ENCODE assay signal across 7 cellular contexts in genomic region chr17:1453694-1454093, GRCh38. TPM values are rescaled to one million over a fixed set of nuclear protein-coding genes. Genes with fewer than 3 reads are reported as not detected.
DNase-seq lines count a peak whose midpoint lies in the region; TF ChIP-seq lines count a peak whose summit lies in the region.
"Not testable (repeated sequence)": the region's sequence is repeated elsewhere in the genome, so short reads cannot be mapped to it uniquely, and the experiment has no call there.

No MANE protein-coding gene starts in this region.

- not testable (repeated sequence) for H3K27me3 ChIP-seq in GM23248 (replicated peaks; ENCODE audit: insufficient read depth); endodermal cell (ENCODE audit: control insufficient read depth, insufficient read depth, low read length, poor library complexity, severe bottlenecking); liver (ENCODE audit: control insufficient read depth in 4 of 4, insufficient read depth in 4 of 4, low read length in 3 of 4)

- H4K20me1 ChIP-seq in GM23248 (ENCODE audit: insufficient read depth): peaks cover 28% of the 10 kb centered on the region

- not testable (repeated sequence) for H3K4me3 ChIP-seq in GM23248; liver (ENCODE audit: low read depth in 1 of 3, low read length in 3 of 3)
- peak overlapping the region; percentile 43 for H3K4me3 ChIP-seq in endodermal cell (ENCODE audit: low read length)

- CTCF ChIA-PET in activated naive CD4-positive, alpha-beta T cell treated with anti-CD3 and anti-CD28 coated beads for 36 hours (lab: Charles Lee): interaction anchor here (0.7 to 1.9 kb wide), 3 partner anchors 10 to 88 kb away, joined by 4 to 5 read pairs (median 4); no protein-coding TSS in a partner anchor

- in situ Hi-C loops in GM23248 (cut with MboI): not testable (repeated sequence)

- not testable (repeated sequence) for H3K36me3 ChIP-seq in GM23248 (ENCODE audit: low read depth); liver (ENCODE audit: control insufficient read depth in 4 of 4, insufficient read depth in 3 of 4, low read depth in 1 of 4, low read length in 3 of 4)
- H3K36me3 ChIP-seq in endodermal cell (ENCODE audit: control insufficient read depth, insufficient read depth, low read length): peaks cover 42% of the 10 kb centered on the region

- not testable (repeated sequence) for H3K27me3 Mint-ChIP-seq in activated naive CD4-positive, alpha-beta T cell treated with anti-CD3 and anti-CD28 coated beads for 36 hours (ENCODE audit: low read depth); endodermal cell (ENCODE audit: insufficient read depth); neural crest cell (ENCODE audit: low read depth); stimulated activated naive CD8-positive, alpha-beta T cell treated with anti-CD3 and anti-CD28 coated beads, Interleukin-15, Interleukin-2, amounts not matched to agents 100 ng/mL and 50 ng/mL, for 24 hours

- not testable (repeated sequence) for H3K9me3 ChIP-seq in GM23248 (ENCODE audit: low read depth); endodermal cell (ENCODE audit: control insufficient read depth, low read length); liver (ENCODE audit: control insufficient read depth in 4 of 4, low read length in 3 of 4)

- H3K27ac Mint-ChIP-seq in activated naive CD4-positive, alpha-beta T cell treated with anti-CD3 and anti-CD28 coated beads for 36 hours; endodermal cell; neural crest cell (ENCODE audit: unreplicated experiment): not testable (repeated sequence)
- peak overlapping the region; percentile 55 for H3K27ac Mint-ChIP-seq in stimulated activated naive CD8-positive, alpha-beta T cell treated with anti-CD3 and anti-CD28 coated beads, Interleukin-15, Interleukin-2, amounts not matched to agents 100 ng/mL and 50 ng/mL, for 24 hours

- peak in 1 of 2 donors; percentile 20 for TF ChIP-seq RAD21 in liver (IDR thresholded peaks at IDR 0.05)

- H3K4me2 ChIP-seq in GM23248 (ENCODE audit: unreplicated experiment): peak overlapping the region; percentile 81

- H3F3A ChIP-seq in GM23248 (ENCODE audit: insufficient read depth): peaks cover 29% of the 10 kb centered on the region

- H3K4me3 Mint-ChIP-seq in activated naive CD4-positive, alpha-beta T cell treated with anti-CD3 and anti-CD28 coated beads for 36 hours: peak overlapping the region; percentile 15
- not testable (repeated sequence) for H3K4me3 Mint-ChIP-seq in endodermal cell
- H3K4me3 Mint-ChIP-seq in neural crest cell: peak overlapping the region; percentile 72
- peak overlapping the region; percentile 30 for H3K4me3 Mint-ChIP-seq in stimulated activated naive CD8-positive, alpha-beta T cell treated with anti-CD3 and anti-CD28 coated beads, Interleukin-15, Interleukin-2, amounts not matched to agents 100 ng/mL and 50 ng/mL, for 24 hours

- 92 to 93% methylated on average over 11 of the region's 11 CpGs for whole genome bisulfite sequencing in GM23248 (ENCODE audit: low coverage in 1 of 2, low lambda C conversion rate in 2 of 2, missing lambda C conversion rate in 2 of 2), 2 experiments
- 94% methylated on average over 10 to 11 of the region's 11 CpGs for WGBS in endodermal cell (ENCODE audit: insufficient coverage in 1 of 2, insufficient read length in 1 of 2), 2 experiments
- 65% methylated on average over 11 of the region's 11 CpGs for WGBS in liver

- H3K4me1 Mint-ChIP-seq in activated naive CD4-positive, alpha-beta T cell treated with anti-CD3 and anti-CD28 coated beads for 36 hours (ENCODE audit: low read depth): peaks cover 55% of the 10 kb centered on the region
- H3K4me1 Mint-ChIP-seq in endodermal cell (peaks cover 11% of the 10 kb centered on the region), neural crest cell (peaks cover 43% of the 10 kb centered on the region)
- H3K4me1 Mint-ChIP-seq in stimulated activated naive CD8-positive, alpha-beta T cell treated with anti-CD3 and anti-CD28 coated beads, Interleukin-15, Interleukin-2, amounts not matched to agents 100 ng/mL and 50 ng/mL, for 24 hours (ENCODE audit: low read depth): peaks cover 47% of the 10 kb centered on the region

- intact Hi-C loops in activated naive CD4-positive, alpha-beta T cell treated with anti-CD3 and anti-CD28 coated beads for 36 hours (cut with micrococcal nuclease): not testable (repeated sequence)

- H3K9ac ChIP-seq in GM23248: 0 out of 2 replicates have a peak overlapping the region, but pooled peaks have one; percentile 98
- not testable (repeated sequence) for H3K9ac ChIP-seq in endodermal cell (ENCODE audit: extremely low read depth, low read length, poor library complexity, severe bottlenecking); liver (ENCODE audit: low read depth in 1 of 2, low read length in 2 of 2)

- H3K9me2 ChIP-seq in GM23248 (ENCODE audit: insufficient read depth): not testable (repeated sequence)

- H3K9me3 Mint-ChIP-seq in activated naive CD4-positive, alpha-beta T cell treated with anti-CD3 and anti-CD28 coated beads for 36 hours; endodermal cell; neural crest cell; stimulated activated naive CD8-positive, alpha-beta T cell treated with anti-CD3 and anti-CD28 coated beads, Interleukin-15, Interleukin-2, amounts not matched to agents 100 ng/mL and 50 ng/mL, for 24 hours: not testable (repeated sequence)

- peaks cover 18% of the 10 kb centered on the region; the same call in 1 of the 2 replicates for H3K4me1 ChIP-seq in GM23248 (ENCODE audit: insufficient read depth)
- H3K4me1 ChIP-seq in endodermal cell (ENCODE audit: control insufficient read depth, insufficient read depth, low read length): not testable (repeated sequence)
- peaks cover 4 to 29% (median 19%) of the 10 kb centered on the region in 4 donors for H3K4me1 ChIP-seq in liver (ENCODE audit: control insufficient read depth in 4 of 4, insufficient read depth in 4 of 4, low read length in 3 of 4)

- H3K36me3 Mint-ChIP-seq in activated naive CD4-positive, alpha-beta T cell treated with anti-CD3 and anti-CD28 coated beads for 36 hours (ENCODE audit: low read depth): peaks cover 14% of the 10 kb centered on the region
- H3K36me3 Mint-ChIP-seq in endodermal cell (ENCODE audit: low read depth): peaks cover 33% of the 10 kb centered on the region
- not testable (repeated sequence) for H3K36me3 Mint-ChIP-seq in neural crest cell (ENCODE audit: low read depth)
- peaks cover 34% of the 10 kb centered on the region for H3K36me3 Mint-ChIP-seq in stimulated activated naive CD8-positive, alpha-beta T cell treated with anti-CD3 and anti-CD28 coated beads, Interleukin-15, Interleukin-2, amounts not matched to agents 100 ng/mL and 50 ng/mL, for 24 hours (ENCODE audit: low read depth)

- not testable (repeated sequence) for H2AFZ ChIP-seq in GM23248

- DNase-seq in GM23248; activated naive CD4-positive, alpha-beta T cell treated with anti-CD3 and anti-CD28 coated beads for 36 hours; endodermal cell; neural crest cell (ENCODE audit: low read depth, low spot score): not testable (repeated sequence)

- H3K79me2 ChIP-seq in GM23248 (ENCODE audit: insufficient read depth): peaks cover 73% of the 10 kb centered on the region

- not testable (repeated sequence) for TF ChIP-seq CTCF in VCaP (conservative IDR thresholded peaks at IDR 0.05); endodermal cell (conservative IDR thresholded peaks at IDR 0.05); liver (IDR thresholded peaks at IDR 0.05; ENCODE audit: low read depth, low read length, missing input control); neural crest cell (conservative IDR thresholded peaks at IDR 0.05)

- H3K27ac ChIP-seq in GM23248; endodermal cell (ENCODE audit: low read depth, low read length); liver (ENCODE audit: low read depth in 1 of 2, low read length in 2 of 2): not testable (repeated sequence)
- H3K27ac ChIP-seq in VCaP: peak overlapping the region; percentile 96

TF ChIP-seq in liver, 16 proteins besides CTCF, POLR2A, EP300 and RAD21:
- TF ChIP-seq SP1 (IDR thresholded peaks at IDR 0.05): peak; percentile 11
- peak; percentile 15 to 21 for TF ChIP-seq RXRA (IDR thresholded peaks at IDR 0.05)
- peak in 1 of 2 donors; percentile 22 for TF ChIP-seq HNF4A (conservative IDR thresholded peaks at IDR 0.05)

RNA-seq across cellular contexts. Expression of gene CRK, which starts 2.3 kb away (rescaled TPM):
- 113 and 117 TPM in 2 replicates for total RNA-seq in GM23248 (2014; rRNA removed; shearing (Covaris generic))
- polyA plus RNA-seq in GM23248 (2016; fragmentation: Nextera tagmentation; extraction: Ambion mirVana) (86.0 and 93.6 TPM in 2 replicates), liver (10 to 100 TPM; 29.5 to 33.7 TPM)
- 10 to 100 TPM; 10.6 to 14.1 TPM for total RNA-seq in activated naive CD4-positive, alpha-beta T cell treated with anti-CD3 and anti-CD28 coated beads for 36 hours
- total RNA-seq in endodermal cell (10 to 100 TPM; 50.5 to 52.3 TPM), liver (10 to 100 TPM; 35.9 to 69.9 TPM), neural crest cell (57.5 and 58.5 TPM in 2 replicates)
- 44.9 TPM for polyA plus RNA-seq in endodermal cell (2013, experiment 1 of 2)
- polyA plus RNA-seq in endodermal cell (2013, experiment 2 of 2): 43.6 TPM

RNA-seq across cellular contexts. Expression of gene MYO1C, which starts 38.8 kb away (rescaled TPM):
- 206 and 218 TPM in 2 replicates for total RNA-seq in GM23248 (2014; rRNA removed; shearing (Covaris generic))
- 196 and 197 TPM in 2 replicates for polyA plus RNA-seq in GM23248 (2016; fragmentation: Nextera tagmentation; extraction: Ambion mirVana)
- total RNA-seq in activated naive CD4-positive, alpha-beta T cell treated with anti-CD3 and anti-CD28 coated beads for 36 hours: 10 to 100 TPM; 14.6 to 14.7 TPM
- total RNA-seq in endodermal cell: 10 to 100 TPM; 75.5 to 90.0 TPM
- 32.2 TPM for polyA plus RNA-seq in endodermal cell (2013, experiment 1 of 2)
- 32.5 TPM for polyA plus RNA-seq in endodermal cell (2013, experiment 2 of 2)
- 10 to 100 TPM; 20.3 to 61.7 TPM for total RNA-seq in liver
- 10 to 100 TPM; 22.9 to 33.6 TPM for polyA plus RNA-seq in liver
- 45.1 and 53.2 TPM in 2 replicates for total RNA-seq in neural crest cell

RNA-seq across cellular contexts. Expression of gene YWHAE, which starts 53.7 kb away (rescaled TPM):
- total RNA-seq in GM23248 (2014; rRNA removed; shearing (Covaris generic)): 255 and 287 TPM in 2 replicates
- polyA plus RNA-seq in GM23248 (2016; fragmentation: Nextera tagmentation; extraction: Ambion mirVana): 599 and 605 TPM in 2 replicates
- total RNA-seq in activated naive CD4-positive, alpha-beta T cell treated with anti-CD3 and anti-CD28 coated beads for 36 hours: 100 to 1,000 TPM; 528 to 576 TPM
- 1,000 to 10,000 TPM; 1,225 to 1,349 TPM for total RNA-seq in endodermal cell
- polyA plus RNA-seq in endodermal cell (2013, experiment 1 of 2): 1,001 TPM
- polyA plus RNA-seq in endodermal cell (2013, experiment 2 of 2): 1,057 TPM
- 100 to 1,000 TPM; 173 to 288 TPM for total RNA-seq in liver
- 100 to 1,000 TPM; 177 to 226 TPM for polyA plus RNA-seq in liver
- total RNA-seq in neural crest cell: 1,231 and 1,295 TPM in 2 replicates
